Comparison of ENCODE assay signal across 1 cellular context in genomic region chr17:19977360-19978205, GRCh38.
TF ChIP-seq lines count a peak whose summit lies in the region.

Gene AKAP10 (minus strand): TSS chr17:19977828. CDS start chr17:19977679, 149 bp downstream.

TF ChIP-seq in GM23338, 12 proteins besides CTCF, POLR2A, EP300 and RAD21 (continued from another document):
- TF ChIP-seq REST (IDR thresholded peaks at IDR 0.05; ENCODE audit: unreplicated experiment): no peak
- no peak for TF ChIP-seq NANOG (IDR thresholded peaks at IDR 0.05; ENCODE audit: borderline replicate concordance)
- peak; percentile 60 for TF ChIP-seq ETS1 (IDR thresholded peaks at IDR 0.05)
